Comparison of ENCODE assay signal across 1 cellular context in genomic region chr22:19143212-19143611, GRCh38.
TF ChIP-seq lines count a peak whose summit lies in the region.

No MANE protein-coding gene starts in this region.

TF ChIP-seq in HepG2, 621 proteins besides CTCF, POLR2A, EP300 and RAD21:
- TF ChIP-seq, protein P1, sequence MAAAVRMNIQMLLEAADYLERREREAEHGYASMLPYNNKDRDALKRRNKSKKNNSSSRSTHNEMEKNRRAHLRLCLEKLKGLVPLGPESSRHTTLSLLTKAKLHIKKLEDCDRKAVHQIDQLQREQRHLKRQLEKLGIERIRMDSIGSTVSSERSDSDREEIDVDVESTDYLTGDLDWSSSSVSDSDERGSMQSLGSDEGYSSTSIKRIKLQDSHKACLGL (CRISPR knock-in tag; IDR thresholded peaks at IDR 0.05) = 0 out of 2 replicates have a peak, but pooled peaks have one; percentile 1
- TF ChIP-seq ARHGAP35 (CRISPR knock-in tag; IDR thresholded peaks at IDR 0.05; ENCODE audit: borderline replicate concordance) = no peak
